In genomic region chr13:30114586-30115256, GRCh38 we compare ENCODE assay signal across 8 cellular contexts.
DNase-seq lines count a peak whose midpoint lies in the region; ATAC-seq lines count a peak whose summit lies in the region.

No MANE protein-coding gene starts in this region.

- H3K4me3 ChIP-seq in mesendoderm (ENCODE audit: low read length), result no peak overlapping the region

- H3K36me3 ChIP-seq in mesendoderm (ENCODE audit: control insufficient read depth, insufficient read depth, low read length), result no peaks in the 10 kb centered on the region

- H3K27me3 Mint-ChIP-seq in effector memory CD8-positive, alpha-beta T cell, result peaks cover 0 to 13% of the 10 kb centered on the region in 2 donors

- H3K79me2 ChIP-seq in mesendoderm (ENCODE audit: control insufficient read depth, insufficient read depth, low read length), result no peaks in the 10 kb centered on the region

- peak overlapping the region; percentile 76 for H3K56ac ChIP-seq in mesendoderm (ENCODE audit: low read length)

- peak overlapping the region; percentile 91 for H3K18ac ChIP-seq in mesendoderm (ENCODE audit: low read length)

- DNase-seq in CD1c-positive myeloid dendritic cell (ENCODE audit: extremely low spot score), result peak; percentile 90
- peak; percentile 63 for DNase-seq in NCI-H774 (lab: John Stamatoyannopoulos, UW)
- DNase-seq in activated CD8-positive, alpha-beta memory T cell treated with anti-CD3 and anti-CD28 coated beads for 1 hour (ENCODE audit: extremely low read depth in 1 of 2, low read depth in 1 of 2), result peak; percentile 83 to 92
- peak; percentile 94 to 95 (median 94) for DNase-seq in effector memory CD8-positive, alpha-beta T cell
- DNase-seq in mesendoderm, result peak; percentile 92
- peak; percentile 94 for DNase-seq in stimulated activated CD8-positive, alpha-beta memory T cell treated with anti-CD3 and anti-CD28 coated beads, Interleukin-15, amount 100 ng/mL, for 1 hour (ENCODE audit: low read depth)

- peak overlapping the region; percentile 7 for H2BK120ac ChIP-seq in mesendoderm (ENCODE audit: low read depth, low read length)

- H3K4me1 ChIP-seq in mesendoderm (ENCODE audit: control insufficient read depth, low read depth, low read length), result peaks cover 7% of the 10 kb centered on the region

- no peaks in the 10 kb centered on the region for H3K36me3 Mint-ChIP-seq in effector memory CD8-positive, alpha-beta T cell (ENCODE audit: insufficient read depth)

- no peak overlapping the region for H3K23ac ChIP-seq in mesendoderm (ENCODE audit: low read length)

- no peak overlapping the region for H4K5ac ChIP-seq in mesendoderm (ENCODE audit: low read length)

- H3K4me1 Mint-ChIP-seq in effector memory CD8-positive, alpha-beta T cell (ENCODE audit: low read depth in 2 of 2), result peaks cover 17 to 28% of the 10 kb centered on the region in 2 donors

- peak overlapping the region; percentile 76 to 84 for H3K4me3 Mint-ChIP-seq in effector memory CD8-positive, alpha-beta T cell

- peak overlapping the region; percentile 81 for H3K4ac ChIP-seq in mesendoderm (ENCODE audit: low read depth, low read length)

- no peaks in the 10 kb centered on the region for H3K79me1 ChIP-seq in mesendoderm (ENCODE audit: low read length)

- no peak overlapping the region for H2BK5ac ChIP-seq in mesendoderm (ENCODE audit: low read length)

- ATAC-seq in GM19328 (IDR thresholded peaks at IDR 0.05; ENCODE audit: unreplicated experiment) (peak; percentile 80), HG03520 (IDR thresholded peaks at IDR 0.05; ENCODE audit: unreplicated experiment) (peak; percentile 91)
- peak; percentile 94 for ATAC-seq in effector memory CD8-positive, alpha-beta T cell (replicated peaks)

- H3K27ac ChIP-seq in mesendoderm (ENCODE audit: low read depth, low read length), result peak overlapping the region; percentile 20

- H2BK15ac ChIP-seq in mesendoderm (replicated peaks; ENCODE audit: low read depth), result no peak overlapping the region

- peak overlapping the region; percentile 32 for H3K4me2 ChIP-seq in mesendoderm (ENCODE audit: low read length)

- WGBS in mesendoderm (ENCODE audit: extremely low coverage, insufficient coverage, low lambda C conversion rate), result no CpG with 5 or more reads among the region's 67 CpGs

- H2AK5ac ChIP-seq in mesendoderm (ENCODE audit: low read length), result no peak overlapping the region

- peak overlapping the region; percentile 73 to 82 for H3K27ac Mint-ChIP-seq in effector memory CD8-positive, alpha-beta T cell

- H3K27me3 ChIP-seq in mesendoderm (ENCODE audit: insufficient read depth, low read length, poor library complexity), result no peaks in the 10 kb centered on the region

- H3K9me3 Mint-ChIP-seq in effector memory CD8-positive, alpha-beta T cell, result no peaks in the 10 kb centered on the region

- H3K9ac ChIP-seq in mesendoderm (ENCODE audit: low read length), result peak overlapping the region; percentile 53

- no peak overlapping the region for H4K8ac ChIP-seq in mesendoderm (ENCODE audit: low read depth, low read length)
